In genomic region chr10:35336921-35337741, GRCh38 we compare ENCODE assay signal across 1 cellular context.
TF ChIP-seq lines count a peak whose summit lies in the region.

No MANE protein-coding gene starts in this region.

TF ChIP-seq in GM12878, 131 proteins besides CTCF, POLR2A, EP300 and RAD21 (continued from another document):
- TF ChIP-seq NKRF (conservative IDR thresholded peaks at IDR 0.05) (0 out of 2 replicates have a peak, but pooled peaks have one; percentile 32), SMAD1 (IDR thresholded peaks at IDR 0.05; ENCODE audit: low read depth, partially characterized antibody) (no peak), CHD1 (IDR thresholded peaks at IDR 0.05; ENCODE audit: low read depth, low read length) (no peak), ZBTB4 (CRISPR knock-in tag; IDR thresholded peaks at IDR 0.05) (no peak), E2F4 (IDR thresholded peaks at IDR 0.05; ENCODE audit: low read depth, low read length) (no peak), HDGF (IDR thresholded peaks at IDR 0.05) (no peak), ESRRA (IDR thresholded peaks at IDR 0.05; ENCODE audit: low read length) (no peak), NBN (IDR thresholded peaks at IDR 0.05) (no peak), SP1 (IDR thresholded peaks at IDR 0.05; ENCODE audit: low read depth, low read length) (no peak), BMI1 (IDR thresholded peaks at IDR 0.05; ENCODE audit: borderline replicate concordance) (no peak), FOXK2 (IDR thresholded peaks at IDR 0.05) (no peak), WRNIP1 (IDR thresholded peaks at IDR 0.05; ENCODE audit: borderline replicate concordance, low read depth, low read length) (no peak), SREBF2 (IDR thresholded peaks at IDR 0.05; ENCODE audit: low read length) (no peak), BHLHE40 (IDR thresholded peaks at IDR 0.05; ENCODE audit: borderline replicate concordance in 1 of 2, low read depth in 2 of 2, low read length in 1 of 2) (no peak), CUX1 (IDR thresholded peaks at IDR 0.05; ENCODE audit: insufficient replicate concordance, low read depth, low read length) (no peak), JUND (IDR thresholded peaks at IDR 0.05; ENCODE audit: low read depth, low read length) (no peak), E2F8 (IDR thresholded peaks at IDR 0.05; ENCODE audit: low read depth, partially characterized antibody) (no peak), FOS (IDR thresholded peaks at IDR 0.05; ENCODE audit: borderline replicate concordance, extremely low read depth, insufficient read length) (no peak), IKZF2 (IDR thresholded peaks at IDR 0.05) (no peak), BCL11A (IDR thresholded peaks at IDR 0.05; ENCODE audit: low read depth, low read length) (no peak), RELB (IDR thresholded peaks at IDR 0.05; ENCODE audit: low read depth) (no peak), CREB1 (IDR thresholded peaks at IDR 0.05; ENCODE audit: low read depth) (no peak), IKZF1 (conservative IDR thresholded peaks at IDR 0.05) (peak; percentile 66), DPF2 (IDR thresholded peaks at IDR 0.05) (peak; percentile 15; the same call in 1 of the 2 replicates), SMAD5 (IDR thresholded peaks at IDR 0.05; ENCODE audit: low read depth) (no peak), POLR2AphosphoS5 (IDR thresholded peaks at IDR 0.05; ENCODE audit: low read length) (no peak), ZBED1 (IDR thresholded peaks at IDR 0.05; ENCODE audit: borderline replicate concordance) (no peak), RAD51 (IDR thresholded peaks at IDR 0.05) (no peak), EGR1 (IDR thresholded peaks at IDR 0.05; ENCODE audit: borderline replicate concordance in 1 of 2, low read depth in 2 of 2, low read length in 2 of 2) (peak in 1 of 2 experiments; percentile 49; a peak in 1 of 3 replicates), HCFC1 (IDR thresholded peaks at IDR 0.05; ENCODE audit: low read length) (no peak), ZNF687 (IDR thresholded peaks at IDR 0.05) (no peak)
